In the genomic region with DNA sequence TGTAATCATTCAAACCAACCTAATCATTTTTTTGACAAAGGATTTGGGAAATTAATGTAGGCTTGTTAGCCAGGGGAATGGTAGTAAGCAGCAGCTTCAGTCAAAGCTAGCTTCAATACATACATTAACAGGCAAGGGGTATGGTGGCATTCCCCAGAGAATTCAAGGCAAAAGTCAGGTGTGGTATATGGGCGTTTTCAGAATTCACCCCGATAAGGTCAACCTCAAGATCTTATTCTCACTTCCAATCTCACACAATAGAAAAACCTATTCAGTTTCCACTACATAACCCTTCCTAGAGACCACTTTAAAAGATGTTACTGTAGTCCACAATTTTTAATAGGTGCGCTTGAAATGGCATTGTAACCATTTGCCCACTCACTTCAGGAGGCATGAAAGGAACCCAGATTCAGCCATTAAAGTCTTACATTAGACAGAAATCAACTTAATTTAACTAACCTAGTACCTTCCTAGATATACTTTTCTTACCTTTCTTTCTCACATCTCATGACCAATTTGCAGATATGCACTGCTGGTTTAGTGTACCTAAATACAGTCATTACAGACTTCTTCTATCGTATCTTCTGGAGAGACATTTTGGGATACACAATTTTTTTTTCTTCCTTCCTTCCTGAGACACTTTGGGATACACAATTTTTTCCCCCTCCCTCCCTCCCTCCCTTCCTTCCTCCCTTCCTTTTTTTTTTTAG, we compare ENCODE assay signal across 16 cellular contexts. TPM values are rescaled to one million over a fixed set of nuclear protein-coding genes. Genes with fewer than 3 reads are reported as not detected.
DNase-seq lines count a peak whose midpoint lies in the region; ATAC-seq lines count a peak whose summit lies in the region.
"Had no signal": no experiment of that assay in that cellular context is flagged by ENCODE, and none has a peak within 500 bp of the region (broad histone marks: within the 10 kb centered on the region; RNA-seq: fewer than 3 reads in every experiment).

No MANE protein-coding gene starts in this region.

- no peaks in the 10 kb centered on the region for H3K27me3 ChIP-seq in trophoblast cell (ENCODE audit: insufficient read depth, low read length)
- H3K27me3 ChIP-seq: BE2C had no signal

- H2AK5ac ChIP-seq in trophoblast cell (ENCODE audit: low read length), result no peak overlapping the region

- no peaks in the 10 kb centered on the region for H3K36me3 ChIP-seq in trophoblast cell (ENCODE audit: control insufficient read depth in 1 of 2, insufficient read depth in 2 of 2, low read length in 2 of 2)
- H3K36me3 ChIP-seq: BE2C, HAP-1 had no signal

- WGBS in trophoblast cell (ENCODE audit: extremely low coverage, insufficient coverage, insufficient read length), result no CpG with 5 or more reads among the region's 4 CpGs

- H2BK5ac ChIP-seq in trophoblast cell (ENCODE audit: low read depth, low read length, poor library complexity), result no peak overlapping the region

- H4K8ac ChIP-seq in trophoblast cell (ENCODE audit: low read depth, low read length), result no peak overlapping the region

- no peaks in the 10 kb centered on the region for H3K9me3 ChIP-seq in trophoblast cell (ENCODE audit: insufficient read depth, low read depth, low read length)
- H3K9me3 ChIP-seq: BE2C, HAP-1 had no signal

- H3K4me2 ChIP-seq in trophoblast cell (ENCODE audit: low read length), result no peak overlapping the region

- DNase-seq in trophoblast cell (no peak), iPS-NIHi7 (ENCODE audit: extremely low spot score) (no peak)
- DNase-seq: ACHN; BE2C; Calu3; CD4-positive, alpha-beta memory T cell; DMS79 treated with DMSO at 0.1 percent for 48 hours; GF-D8; GM23248; Karpas-422; KBM-7 had no signal

- H3K79me1 ChIP-seq in trophoblast cell (ENCODE audit: low read length), result no peaks in the 10 kb centered on the region

- no peaks in the 10 kb centered on the region for H3K4me1 ChIP-seq in trophoblast cell (ENCODE audit: control insufficient read depth in 1 of 2, insufficient read depth in 2 of 2, low read length in 2 of 2)
- H3K4me1 ChIP-seq: HAP-1 had no signal

- H3K23ac ChIP-seq in trophoblast cell (ENCODE audit: low read length), result no peak overlapping the region

- no peak overlapping the region for H3K27ac ChIP-seq in trophoblast cell (ENCODE audit: low read depth, low read length)
- H3K27ac ChIP-seq: GM23248 had no signal

- no peak overlapping the region for H4K91ac ChIP-seq in trophoblast cell (ENCODE audit: low read depth, low read length)

- ATAC-seq in GM18511 (IDR thresholded peaks at IDR 0.05; ENCODE audit: unreplicated experiment) (peak; percentile 52), HG03175 (IDR thresholded peaks at IDR 0.05; ENCODE audit: unreplicated experiment) (peak; percentile 44), GM18858 (IDR thresholded peaks at IDR 0.05; ENCODE audit: unreplicated experiment) (no peak), HG03039 (IDR thresholded peaks at IDR 0.05; ENCODE audit: unreplicated experiment) (no peak)

- H2BK120ac ChIP-seq in trophoblast cell (ENCODE audit: insufficient read depth, low read length, poor library complexity), result no peak overlapping the region

- H3K4me3 ChIP-seq in trophoblast cell (ENCODE audit: low read depth, low read length), result no peak overlapping the region
- H3K4me3 ChIP-seq: GM23248, HAP-1 had no signal

- H4K12ac ChIP-seq in trophoblast cell (ENCODE audit: low read depth, low read length), result no peak overlapping the region

- no peak overlapping the region for H2BK12ac ChIP-seq in trophoblast cell (ENCODE audit: low read length)

- H3K9ac ChIP-seq in trophoblast cell (ENCODE audit: low read length), result no peak overlapping the region
- H3K9ac ChIP-seq: GM23248 had no signal

- H2AFZ ChIP-seq in trophoblast cell (ENCODE audit: insufficient read depth, low read length, poor library complexity), result no peak overlapping the region
- H2AFZ ChIP-seq: GM23248 had no signal

- H3K14ac ChIP-seq in trophoblast cell (ENCODE audit: low read length), result no peak overlapping the region

- H3K18ac ChIP-seq in trophoblast cell (ENCODE audit: low read length), result no peak overlapping the region

- H3K4ac ChIP-seq in trophoblast cell (ENCODE audit: low read depth, low read length), result peak overlapping the region; percentile 46

- no peaks in the 10 kb centered on the region for H3K79me2 ChIP-seq in trophoblast cell (ENCODE audit: control insufficient read depth, insufficient read depth, low read length, poor library complexity)

RNA-seq across cellular contexts. Expression of a gene that starts 34.9 kb away (rescaled TPM):
- polyA plus RNA-seq in trophoblast cell (2013), result 31.7 and 32.4 TPM in 2 replicates

Comparison
In these comparisons a context has a peak if more than half of its experiments do, and no peak if none do; other contexts are left out.
1. ATAC-seq: peak in GM18511 (single experiment) and HG03175 (single experiment); none in GM18858 (single experiment) and HG03039 (single experiment).